9 cellular contexts compared by ENCODE assay signal in genomic region chr19:10027158-10027997, GRCh38. TPM values are rescaled to one million over a fixed set of nuclear protein-coding genes. Genes with fewer than 3 reads are reported as not detected.
A peak's percentile ranks its signal among the peaks of the same experiment; 100 is the strongest.
DNase-seq lines count a peak whose midpoint lies in the region; ATAC-seq, FAIRE-seq and TF ChIP-seq lines count a peak whose summit lies in the region.
"Had no signal": no experiment of that assay in that cellular context is flagged by ENCODE, and none has a peak within 500 bp of the region (broad histone marks: within the 10 kb centered on the region; RNA-seq: fewer than 3 reads in every experiment).

No MANE protein-coding gene starts in this region.

- H3K4me1 ChIP-seq in CD8-positive, alpha-beta memory T cell (ENCODE audit: insufficient read depth, low read length), result peaks cover 7% of the 10 kb centered on the region

- H3K4me3 Mint-ChIP-seq in CD8-positive, alpha-beta memory T cell, result peak overlapping the region in 1 of 7 donors; percentile 72
- no peak overlapping the region for H3K4me3 Mint-ChIP-seq in activated B cell treated with CpG ODN at 0.5 μM for 24 hours
- H3K4me3 Mint-ChIP-seq: T-helper 1 cell treated with Interleukin-12 subunit alpha and Interleukin-12 subunit beta and Interleukin-4 antibody, amounts not matched to agents 30 μg/mL and 1 μg/mL, for 36 hours had no signal

- no peaks in the 10 kb centered on the region for H3K9me3 ChIP-seq in CD8-positive, alpha-beta memory T cell (ENCODE audit: low read length)

- no peak for FAIRE-seq in bronchial epithelial cell (lab: Jason Lieb, UNC)

- H3K27me3 Mint-ChIP-seq in CD8-positive, alpha-beta memory T cell, result peaks cover 6 to 21% of the 10 kb centered on the region in 2 donors
- peaks cover 25% of the 10 kb centered on the region for H3K27me3 Mint-ChIP-seq in activated B cell treated with CpG ODN at 0.5 μM for 24 hours

- peak; percentile 83 for ATAC-seq in activated B cell treated with CpG ODN at 0.5 μM for 24 hours (ENCODE audit: low read depth)
- no peak for ATAC-seq in GM18517 (IDR thresholded peaks at IDR 0.05; ENCODE audit: unreplicated experiment)

- CTCF ChIA-PET in CD8-positive, alpha-beta memory T cell (lab: Charles Lee), result interaction anchor here (0.5 to 1.7 kb wide), 20 partner anchors 8 to 419 kb away, joined by 3 to 16 read pairs (median 4); no protein-coding TSS in a partner anchor
- CTCF ChIA-PET in activated B cell treated with CpG ODN at 0.5 μM for 24 hours (lab: Charles Lee), result interaction anchor here (0.7 to 2.1 kb wide), 9 partner anchors 10 to 401 kb away, joined by 3 to 21 read pairs (median 4); no protein-coding TSS in a partner anchor

- peak; percentile 83 for TF ChIP-seq CTCF in HFF-Myc (IDR thresholded peaks at IDR 0.05; ENCODE audit: low read depth, low read length, missing control alignments)
- TF ChIP-seq CTCF in activated B cell treated with CpG ODN at 0.5 μM for 24 hours (IDR thresholded peaks at IDR 0.05), result peak; percentile 18
- peak; percentile 97 for TF ChIP-seq CTCF in bronchial epithelial cell (IDR thresholded peaks at IDR 0.05; ENCODE audit: insufficient read depth, low read length, severe bottlenecking)

- H3K27me3 ChIP-seq in CD8-positive, alpha-beta memory T cell (ENCODE audit: insufficient read depth, low read length, poor library complexity, severe bottlenecking), result no peaks in the 10 kb centered on the region
- H3K27me3 ChIP-seq in bronchial epithelial cell (ENCODE audit: control insufficient read depth, insufficient read depth, low read length), result peaks cover under 1% of the 10 kb centered on the region

- POLR2A ChIA-PET in CD8-positive, alpha-beta memory T cell (lab: Charles Lee), result interaction anchor here (0.7 kb wide), 1 partner anchor 422 kb away, joined by 8 read pairs; no protein-coding TSS in a partner anchor
- POLR2A ChIA-PET in activated B cell treated with CpG ODN at 0.5 μM for 24 hours (lab: Charles Lee), result interaction anchor here (1.1 to 1.4 kb wide), 2 partner anchors 75 to 86 kb away, joined by 3 to 5 read pairs; partner anchors contain the start of gene ANGPTL6

- DNase-seq in CD8-positive, alpha-beta memory T cell, result peak; percentile 60 to 80 (median 70)
- DNase-seq in HFF-Myc (ENCODE audit: extremely low read depth, low read depth) (peak; percentile 79), NCI-H2227 (lab: John Stamatoyannopoulos, UW; ENCODE audit: unreplicated experiment) (peak; percentile 91), activated B cell treated with CpG ODN at 0.5 μM for 24 hours (peak; percentile 70), bronchial epithelial cell (ENCODE audit: low read depth) (peak; percentile 82), iris pigment epithelial cell (ENCODE audit: low read depth) (peak; percentile 90)
- peak; percentile 89 for DNase-seq in stimulated activated CD4-positive, alpha-beta T cell treated with anti-CD3 and anti-CD28 coated beads, Interleukin-15, amount 100 ng/mL, for 24 hours

- no peak overlapping the region for H3K4me3 ChIP-seq in CD8-positive, alpha-beta memory T cell (ENCODE audit: low read length)
- H3K4me3 ChIP-seq in HFF-Myc (replicated peaks; ENCODE audit: low read depth, low read length) (no peak overlapping the region), bronchial epithelial cell (ENCODE audit: low read depth, low read length) (no peak overlapping the region)

- intact Hi-C loops in activated B cell treated with CpG ODN at 0.5 μM for 24 hours (cut with micrococcal nuclease), result loop anchor here (1.0 to 5.0 kb wide), 3 partner anchors 85 to 225 kb away; partner anchors contain the start of genes MRPL4 and P2RY11

- H3K36me3 ChIP-seq in CD8-positive, alpha-beta memory T cell (ENCODE audit: insufficient read depth, low read length), result no peaks in the 10 kb centered on the region
- no peaks in the 10 kb centered on the region for H3K36me3 ChIP-seq in bronchial epithelial cell (ENCODE audit: control insufficient read depth, insufficient read depth, low read length)

- H3K27ac ChIP-seq in CD8-positive, alpha-beta memory T cell (ENCODE audit: low read depth, low read length), result no peak overlapping the region

- H3K27ac Mint-ChIP-seq in CD8-positive, alpha-beta memory T cell, result no peak overlapping the region
- H3K27ac Mint-ChIP-seq in activated B cell treated with CpG ODN at 0.5 μM for 24 hours, result no peak overlapping the region

- peaks cover 0 to 5% (median 5%) of the 10 kb centered on the region in 3 donors for H3K4me1 Mint-ChIP-seq in CD8-positive, alpha-beta memory T cell
- no peaks in the 10 kb centered on the region for H3K4me1 Mint-ChIP-seq in activated B cell treated with CpG ODN at 0.5 μM for 24 hours

- no peaks in the 10 kb centered on the region for H3K36me3 Mint-ChIP-seq in CD8-positive, alpha-beta memory T cell
- H3K36me3 Mint-ChIP-seq in activated B cell treated with CpG ODN at 0.5 μM for 24 hours (ENCODE audit: low read depth), result no peaks in the 10 kb centered on the region

- no peaks in the 10 kb centered on the region for H3K9me3 Mint-ChIP-seq in CD8-positive, alpha-beta memory T cell
- no peaks in the 10 kb centered on the region for H3K9me3 Mint-ChIP-seq in activated B cell treated with CpG ODN at 0.5 μM for 24 hours
- H3K9me3 Mint-ChIP-seq: T-helper 1 cell treated with Interleukin-12 subunit alpha and Interleukin-12 subunit beta and Interleukin-4 antibody, amounts not matched to agents 30 μg/mL and 1 μg/mL, for 36 hours had no signal

RNA-seq across cellular contexts. Expression of gene RDH8, which starts 14.1 kb away (rescaled TPM):
- total RNA-seq in CD8-positive, alpha-beta memory T cell, result not detected
- not detected for polyA plus RNA-seq in CD8-positive, alpha-beta memory T cell
- total RNA-seq in activated B cell treated with CpG ODN at 0.5 μM for 24 hours (not detected in 2 replicates), bronchial epithelial cell (not detected in 2 replicates)

RNA-seq across cellular contexts. Expression of gene COL5A3, which starts 17.1 kb away (rescaled TPM):
- total RNA-seq in CD8-positive, alpha-beta memory T cell, result under 1 TPM; 0.50 to 0.91 TPM
- 0.23 TPM for polyA plus RNA-seq in CD8-positive, alpha-beta memory T cell
- not detected in 2 replicates for total RNA-seq in activated B cell treated with CpG ODN at 0.5 μM for 24 hours
- total RNA-seq in bronchial epithelial cell, result 0.51 and 0.79 TPM in 2 replicates

RNA-seq across cellular contexts. Expression of gene SHFL, which starts 58.7 kb away (rescaled TPM):
- total RNA-seq in CD8-positive, alpha-beta memory T cell, result 10 to 100 TPM; 41.5 to 45.2 TPM
- 68.1 TPM for polyA plus RNA-seq in CD8-positive, alpha-beta memory T cell
- total RNA-seq in activated B cell treated with CpG ODN at 0.5 μM for 24 hours (61.3 and 61.4 TPM in 2 replicates), bronchial epithelial cell (5.0 and 5.5 TPM in 2 replicates)

Comparison
In these comparisons a context has a peak if more than half of its experiments do, and no peak if none do; other contexts are left out.
1. CTCF ChIP-seq: peak in every context shown above with its lines; median percentile 97 in bronchial epithelial cell; 83 in HFF-Myc; 18 in activated B cell treated with CpG ODN at 0.5 μM for 24 hours.